11 cellular contexts compared by ENCODE assay signal in genomic region chr3:151283907-151284461, GRCh38. TPM values are rescaled to one million over a fixed set of nuclear protein-coding genes. Genes with fewer than 3 reads are reported as not detected.
A peak's percentile ranks its signal among the peaks of the same experiment; 100 is the strongest.
DNase-seq lines count a peak whose midpoint lies in the region; ATAC-seq lines count a peak whose summit lies in the region.
"Had no signal": no experiment of that assay in that cellular context is flagged by ENCODE, and none has a peak within 500 bp of the region (broad histone marks: within the 10 kb centered on the region; RNA-seq: fewer than 3 reads in every experiment).

No MANE protein-coding gene starts in this region.

- H3K4me1 ChIP-seq in urinary bladder (ENCODE audit: insufficient read depth): no peaks in the 10 kb centered on the region

- ATAC-seq in Right ventricle myocardium superior (ENCODE audit: poor library complexity) (peak; percentile 52), left ventricle myocardium superior (peak; percentile 44), HG03432 (IDR thresholded peaks at IDR 0.05; ENCODE audit: unreplicated experiment) (no peak), HG03354 (IDR thresholded peaks at IDR 0.05; ENCODE audit: poor library complexity, severe bottlenecking, unreplicated experiment) (no peak)

- H3K27ac ChIP-seq in urinary bladder (ENCODE audit: low read depth): peak overlapping the region; percentile 66

- WGBS in urinary bladder: 38% methylated on average over 5 of the region's 5 CpGs

- H3K27me3 Mint-ChIP-seq in activated T-helper 1 cell treated with anti-CD3 and anti-CD28 coated beads, Interleukin-12 subunit alpha, Interleukin-12 subunit beta, Interleukin-2, Interleukin-4 antibody, amounts not matched to agents 30 ng/mL and 10 ng/mL and 1 ng/mL, durations not matched to agents 14 hours and 24 hours and 36 hours (ENCODE audit: insufficient read depth): peaks cover 5% of the 10 kb centered on the region

- H3K27ac Mint-ChIP-seq in activated T-helper 1 cell treated with anti-CD3 and anti-CD28 coated beads, Interleukin-12 subunit alpha, Interleukin-12 subunit beta, Interleukin-2, Interleukin-4 antibody, amounts not matched to agents 30 ng/mL and 10 ng/mL and 1 ng/mL, durations not matched to agents 14 hours and 24 hours and 36 hours: peak overlapping the region; percentile 29

- H3K4me1 Mint-ChIP-seq in activated T-helper 1 cell treated with anti-CD3 and anti-CD28 coated beads, Interleukin-12 subunit alpha, Interleukin-12 subunit beta, Interleukin-2, Interleukin-4 antibody, amounts not matched to agents 30 ng/mL and 10 ng/mL and 1 ng/mL, durations not matched to agents 14 hours and 24 hours and 36 hours (ENCODE audit: low read depth): peaks cover 46% of the 10 kb centered on the region

- no peaks in the 10 kb centered on the region for H3K36me3 Mint-ChIP-seq in activated T-helper 1 cell treated with anti-CD3 and anti-CD28 coated beads, Interleukin-12 subunit alpha, Interleukin-12 subunit beta, Interleukin-2, Interleukin-4 antibody, amounts not matched to agents 30 ng/mL and 10 ng/mL and 1 ng/mL, durations not matched to agents 14 hours and 24 hours and 36 hours (ENCODE audit: low read depth)

- no peaks in the 10 kb centered on the region for H3K36me3 ChIP-seq in urinary bladder (ENCODE audit: insufficient read depth)

- H3K4me3 Mint-ChIP-seq in activated T-helper 1 cell treated with anti-CD3 and anti-CD28 coated beads, Interleukin-12 subunit alpha, Interleukin-12 subunit beta, Interleukin-2, Interleukin-4 antibody, amounts not matched to agents 30 ng/mL and 10 ng/mL and 1 ng/mL, durations not matched to agents 14 hours and 24 hours and 36 hours: peak overlapping the region; percentile 19

- H3K4me3 ChIP-seq in urinary bladder (ENCODE audit: low read depth, low read length): no peak overlapping the region

- DNase-seq in Right ventricle myocardium superior (no peak), cardiac septum (ENCODE audit: low spot score) (no peak), left ventricle myocardium superior (peak; percentile 36), hepatic stellate cell (ENCODE audit: low spot score) (no peak)
- DNase-seq in activated T-helper 1 cell treated with anti-CD3 and anti-CD28 coated beads, Interleukin-12 subunit alpha, Interleukin-12 subunit beta, Interleukin-2, Interleukin-4 antibody, amounts not matched to agents 30 ng/mL and 10 ng/mL and 1 ng/mL, durations not matched to agents 14 hours and 24 hours and 36 hours (ENCODE audit: low spot score): peak; percentile 22

- H3K9me3 Mint-ChIP-seq in activated T-helper 1 cell treated with anti-CD3 and anti-CD28 coated beads, Interleukin-12 subunit alpha, Interleukin-12 subunit beta, Interleukin-2, Interleukin-4 antibody, amounts not matched to agents 30 ng/mL and 10 ng/mL and 1 ng/mL, durations not matched to agents 14 hours and 24 hours and 36 hours: no peaks in the 10 kb centered on the region

- intact Hi-C loops in Right ventricle myocardium superior (cut with DNase I) (loop anchor here (2.0 kb wide), 2 partner anchors 57 to 115 kb away; no protein-coding TSS in a partner anchor), cardiac septum (cut with DNase I) (loop anchor here (1.0 to 2.0 kb wide), 2 partner anchors 57 to 115 kb away; no protein-coding TSS in a partner anchor), left ventricle myocardium superior (cut with micrococcal nuclease) (loop anchor here (2.0 kb wide), 1 partner anchor 115 kb away; no protein-coding TSS in a partner anchor)
- intact Hi-C loops in activated T-helper 1 cell treated with anti-CD3 and anti-CD28 coated beads, Interleukin-12 subunit alpha, Interleukin-12 subunit beta, Interleukin-2, Interleukin-4 antibody, amounts not matched to agents 30 ng/mL and 10 ng/mL and 1 ng/mL, durations not matched to agents 14 hours and 24 hours and 36 hours (cut with micrococcal nuclease): loop anchor here (1.0 to 5.0 kb wide), 13 partner anchors 16 to 737 kb away; partner anchors contain the start of genes EIF2A, GPR171, GPR87 and SERP1

RNA-seq across cellular contexts. Expression of gene P2RY14, which starts 5.6 kb away (rescaled TPM):
- total RNA-seq in Right ventricle myocardium superior: 3.6 TPM
- total RNA-seq in cardiac septum: 1.6 TPM
- 7.7 and 9.4 TPM in 2 replicates for total RNA-seq in activated T-helper 1 cell treated with anti-CD3 and anti-CD28 coated beads, Interleukin-12 subunit alpha, Interleukin-12 subunit beta, Interleukin-2, Interleukin-4 antibody, amounts not matched to agents 30 ng/mL and 10 ng/mL and 1 ng/mL, durations not matched to agents 14 hours and 24 hours and 36 hours
- 4.4 TPM for total RNA-seq in left ventricle myocardium superior
- 2.6 TPM for total RNA-seq in urinary bladder
- 4.7 TPM for polyA plus RNA-seq in urinary bladder
- total RNA-seq: NCI-H460, pulmonary artery endothelial cell had no signal

RNA-seq across cellular contexts. Expression of gene GPR87, which starts 32.6 kb away (rescaled TPM):
- not detected for total RNA-seq in Right ventricle myocardium superior
- not detected for total RNA-seq in cardiac septum
- 0.62 and 0.93 TPM in 2 replicates for total RNA-seq in activated T-helper 1 cell treated with anti-CD3 and anti-CD28 coated beads, Interleukin-12 subunit alpha, Interleukin-12 subunit beta, Interleukin-2, Interleukin-4 antibody, amounts not matched to agents 30 ng/mL and 10 ng/mL and 1 ng/mL, durations not matched to agents 14 hours and 24 hours and 36 hours
- not detected for total RNA-seq in left ventricle myocardium superior
- 5.0 TPM for total RNA-seq in urinary bladder
- 4.2 TPM for polyA plus RNA-seq in urinary bladder
- total RNA-seq: NCI-H460 had no signal

RNA-seq across cellular contexts. Expression of gene P2RY13, which starts 45.4 kb away (rescaled TPM):
- total RNA-seq in Right ventricle myocardium superior (1.0 TPM), cardiac septum (0.46 TPM), left ventricle myocardium superior (1.2 TPM), urinary bladder (2.3 TPM)
- not detected in 2 replicates for total RNA-seq in activated T-helper 1 cell treated with anti-CD3 and anti-CD28 coated beads, Interleukin-12 subunit alpha, Interleukin-12 subunit beta, Interleukin-2, Interleukin-4 antibody, amounts not matched to agents 30 ng/mL and 10 ng/mL and 1 ng/mL, durations not matched to agents 14 hours and 24 hours and 36 hours
- polyA plus RNA-seq in urinary bladder: 0.57 TPM
- total RNA-seq: activated CD8-positive, alpha-beta memory T cell treated with anti-CD3 and anti-CD28 coated beads for 36 hours; NCI-H460; pulmonary artery endothelial cell had no signal

Comparison
In these comparisons a context has a peak if more than half of its experiments do, and no peak if none do; other contexts are left out.
1. DNase-seq: peak in activated T-helper 1 cell treated with anti-CD3 and anti-CD28 coated beads, Interleukin-12 subunit alpha, Interleukin-12 subunit beta, Interleukin-2, Interleukin-4 antibody, amounts not matched to agents 30 ng/mL and 10 ng/mL and 1 ng/mL, durations not matched to agents 14 hours and 24 hours and 36 hours (single experiment) and left ventricle myocardium superior (single experiment); none in Right ventricle myocardium superior (single experiment), cardiac septum (single experiment) and hepatic stellate cell (single experiment).
2. ATAC-seq: peak in Right ventricle myocardium superior (single experiment) and left ventricle myocardium superior (single experiment); none in HG03432 (single experiment) and HG03354 (single experiment).